In the genomic region with DNA sequence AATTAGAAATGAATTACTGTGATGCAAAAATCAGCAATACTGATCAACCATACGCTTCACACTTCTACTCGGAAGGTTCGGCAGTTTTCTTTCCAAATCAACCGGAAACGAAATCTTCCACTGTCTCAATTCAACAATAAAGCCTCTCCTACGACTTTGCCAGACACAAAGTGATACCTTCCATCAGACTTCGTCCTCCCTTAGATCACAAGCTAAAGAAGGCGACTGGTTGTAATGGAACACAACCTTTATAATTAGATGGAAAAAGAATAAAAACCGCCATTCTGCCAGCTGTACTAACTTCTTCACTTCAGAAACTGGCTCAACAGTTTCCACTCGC, we compare ENCODE assay signal across 8 cellular contexts. TPM values are rescaled to one million over a fixed set of nuclear protein-coding genes. Genes with fewer than 3 reads are reported as not detected.
A peak's percentile ranks its signal among the peaks of the same experiment; 100 is the strongest.
DNase-seq lines count a peak whose midpoint lies in the region; ATAC-seq, FAIRE-seq and TF ChIP-seq lines count a peak whose summit lies in the region.

No MANE protein-coding gene starts in this region.

- peak overlapping the region; percentile 76 for H3K27ac ChIP-seq in GM12878 (ENCODE audit: control insufficient read depth, insufficient read depth)

- peak overlapping the region; percentile 97 for H2AFZ ChIP-seq in GM12878 (ENCODE audit: control insufficient read depth, low read depth, low read length)

- TF ChIP-seq CTCF in GM12878 (IDR thresholded peaks at IDR 0.05 in 2 of 3, conservative IDR thresholded peaks at IDR 0.05 in 1 of 3; ENCODE audit: control insufficient read depth in 2 of 3, extremely low read depth in 1 of 3, insufficient read depth in 1 of 3, low read depth in 3 of 3, low read length in 3 of 3), result no peak

- WGBS in GM12878 (ENCODE audit: insufficient coverage, insufficient replicate concordance, low lambda C conversion rate, missing lambda C conversion rate), result 0% methylated on average over 10 of the region's 10 CpGs

- H3K9ac ChIP-seq in GM12878 (ENCODE audit: control insufficient read depth, insufficient read depth, low read length), result peak overlapping the region; percentile 88

- CTCF ChIA-PET in GM12878 (lab: Yijun Ruan, JAX), result interaction anchor here (0.5 to 3.7 kb wide), 26 partner anchors 10 to 699 kb away, joined by 3 to 26 read pairs (median 3); partner anchors contain the start of genes ABCC5 and EEF1AKMT4

- POLR2A ChIA-PET in GM12878 (lab: Charles Lee), result interaction anchor here (1.4 kb wide), 1 partner anchor 324 kb away, joined by 3 read pairs; no protein-coding TSS in a partner anchor

- no TSS peak for BruUV-seq in GM12878 (replicated peaks; lab: Mats Ljungman, UMichigan)

- peaks cover 14% of the 10 kb centered on the region for H3K36me3 Mint-ChIP-seq in stimulated activated naive CD8-positive, alpha-beta T cell treated with anti-CD3 and anti-CD28 coated beads, Interleukin-15, Interleukin-2, amounts not matched to agents 100 ng/mL and 50 ng/mL, for 24 hours (ENCODE audit: low read depth)
- H3K36me3 Mint-ChIP-seq in memory B cell, result peaks cover 1% of the 10 kb centered on the region

- peak overlapping the region; percentile 94 for H3K4me3 ChIP-seq in GM12878

- RAD21 ChIA-PET in GM12878 (lab: Charles Lee; ENCODE audit: unreplicated experiment), result interaction anchor here (0.5 to 2.2 kb wide), 17 partner anchors 11 to 796 kb away, joined by 3 to 19 read pairs (median 4); partner anchors contain the start of genes ABCC5 and EEF1AKMT4

- H3K79me2 ChIP-seq in GM12878 (ENCODE audit: control insufficient read depth, insufficient read depth, low read length), result peaks cover 44% of the 10 kb centered on the region

- TF ChIP-seq RAD21 in GM12878 (IDR thresholded peaks at IDR 0.05; ENCODE audit: insufficient read depth, low read depth, low read length), result no peak

- peak overlapping the region; percentile 94 for H3K4me3 Mint-ChIP-seq in stimulated activated naive CD8-positive, alpha-beta T cell treated with anti-CD3 and anti-CD28 coated beads, Interleukin-15, Interleukin-2, amounts not matched to agents 100 ng/mL and 50 ng/mL, for 24 hours
- H3K4me3 Mint-ChIP-seq in memory B cell, result peak overlapping the region; percentile 100

- intact Hi-C loops in GM12878 (cut with micrococcal nuclease; ENCODE audit: unreplicated experiment), result loop anchor here (1.0 kb wide), 2 partner anchors 364 to 415 kb away; partner anchors contain the start of gene ALG3

- no peaks in the 10 kb centered on the region for H3K9me3 ChIP-seq in GM12878 (replicated peaks; ENCODE audit: control insufficient read depth, insufficient read depth, low read length)

- FAIRE-seq in GM12878 (lab: Jason Lieb, UNC), result no peak

- TF ChIP-seq EP300 in GM12878 (IDR thresholded peaks at IDR 0.05; ENCODE audit: borderline replicate concordance in 1 of 2, control insufficient read depth in 1 of 2, low read depth in 2 of 2, low read length in 2 of 2), result no peak

- peaks cover 35% of the 10 kb centered on the region for H3K4me1 Mint-ChIP-seq in stimulated activated naive CD8-positive, alpha-beta T cell treated with anti-CD3 and anti-CD28 coated beads, Interleukin-15, Interleukin-2, amounts not matched to agents 100 ng/mL and 50 ng/mL, for 24 hours (ENCODE audit: low read depth)
- peaks cover 29% of the 10 kb centered on the region for H3K4me1 Mint-ChIP-seq in memory B cell

- no peaks in the 10 kb centered on the region for H3K27me3 ChIP-seq in GM12878 (replicated peaks in 1 of 2; ENCODE audit: control insufficient read depth in 2 of 2, insufficient read depth in 2 of 2, low read length in 1 of 2)

- in situ Hi-C loops in GM12878 (cut with MboI), result no loop called here

- H3K4me2 ChIP-seq in GM12878 (ENCODE audit: control insufficient read depth, insufficient read depth), result peak overlapping the region; percentile 98

- peaks cover 0 to 6% of the 10 kb centered on the region in 2 experiments; a peak in 2 of 4 replicates for H3K36me3 ChIP-seq in GM12878 (ENCODE audit: control insufficient read depth in 2 of 2, insufficient read depth in 2 of 2, low read length in 1 of 2)

- H3K9me3 Mint-ChIP-seq in stimulated activated naive CD8-positive, alpha-beta T cell treated with anti-CD3 and anti-CD28 coated beads, Interleukin-15, Interleukin-2, amounts not matched to agents 100 ng/mL and 50 ng/mL, for 24 hours, result no peaks in the 10 kb centered on the region
- H3K9me3 Mint-ChIP-seq in memory B cell, result no peaks in the 10 kb centered on the region

- no peak for DNase-seq in stimulated activated naive CD8-positive, alpha-beta T cell treated with anti-CD3 and anti-CD28 coated beads, Interleukin-15, Interleukin-2, amounts not matched to agents 100 U/mL and 50 U/mL, for 24 hours
- no peak for DNase-seq in GM12878 (ENCODE audit: low read depth, low spot score)
- no peak for DNase-seq in memory B cell (ENCODE audit: low spot score in 2 of 2)
- DNase-seq in activated CD4-positive, alpha-beta T cell treated with anti-CD3 and anti-CD28 coated beads, Interleukin-2, amount 50 U/mL, for 4 hours, result no peak
- DNase-seq in foreskin melanocyte, result no peak

- no peak for TF ChIP-seq POLR2A in GM12878 (IDR thresholded peaks at IDR 0.05; ENCODE audit: low read depth, low read length)

- H3K4me1 ChIP-seq in GM12878 (ENCODE audit: control insufficient read depth, insufficient read depth, low read length), result peaks cover 4% of the 10 kb centered on the region

- no peak for ATAC-seq in stimulated activated naive CD8-positive, alpha-beta T cell treated with anti-CD3 and anti-CD28 coated beads, Interleukin-15, Interleukin-2, amounts not matched to agents 100 U/mL and 50 U/mL, for 24 hours
- ATAC-seq in GM12878, result peak; percentile 2
- no peak for ATAC-seq in memory B cell (ENCODE audit: low read depth)
- no peak for ATAC-seq in GM21737 (IDR thresholded peaks at IDR 0.05; ENCODE audit: unreplicated experiment)
- no peak for ATAC-seq in HG02610 (IDR thresholded peaks at IDR 0.05; ENCODE audit: unreplicated experiment)

- H3K27ac Mint-ChIP-seq in stimulated activated naive CD8-positive, alpha-beta T cell treated with anti-CD3 and anti-CD28 coated beads, Interleukin-15, Interleukin-2, amounts not matched to agents 100 ng/mL and 50 ng/mL, for 24 hours, result peak overlapping the region; percentile 92
- peak overlapping the region; percentile 94 for H3K27ac Mint-ChIP-seq in memory B cell

- SMC1A ChIA-PET in GM12878 (lab: Charles Lee; ENCODE audit: uncharacterized antibody, unreplicated experiment), result interaction anchor here (0.8 to 2.3 kb wide), 12 partner anchors 9 to 699 kb away, joined by 3 to 9 read pairs (median 4); no protein-coding TSS in a partner anchor

- no peaks in the 10 kb centered on the region for H3K27me3 Mint-ChIP-seq in stimulated activated naive CD8-positive, alpha-beta T cell treated with anti-CD3 and anti-CD28 coated beads, Interleukin-15, Interleukin-2, amounts not matched to agents 100 ng/mL and 50 ng/mL, for 24 hours
- peaks cover 2% of the 10 kb centered on the region for H3K27me3 Mint-ChIP-seq in memory B cell

- H4K20me1 ChIP-seq in GM12878 (ENCODE audit: control insufficient read depth, insufficient read depth), result no peaks in the 10 kb centered on the region; the same call in none of the 2 replicates

TF ChIP-seq in GM12878, 131 proteins besides CTCF, POLR2A, EP300 and RAD21 (continues in another document):
- no peak for TF ChIP-seq SREBF2 (IDR thresholded peaks at IDR 0.05; ENCODE audit: low read length)

RNA-seq across cellular contexts. Expression of gene PARL, which starts 0.6 kb away (rescaled TPM):
- 36.8 and 38.1 TPM in 2 replicates for total RNA-seq in GM12878 (2013; cell fraction: nucleolus; rRNA removed)
- total RNA-seq in GM12878 (2014; rRNA removed), result 56.4 and 58.5 TPM in 2 replicates
- total RNA-seq in GM12878 (2014; rRNA removed; fragmentation: Illumina TruSeq; extraction: Trizol), result 55.3 and 56.8 TPM in 2 replicates
- 74.1 and 80.2 TPM in 2 replicates for total RNA-seq in GM12878 (2021)
- polyA plus RNA-seq in GM12878 (2011; ENCODE audit: low read depth), result 44.9 TPM
- polyA plus RNA-seq in GM12878 (2011; rRNA removed), result 75.4 and 78.6 TPM in 2 replicates
- 47.4 and 60.1 TPM in 2 replicates for polyA plus RNA-seq in GM12878 (2011; cell fraction: cytosol; rRNA removed)
- 24.1 and 24.3 TPM in 2 replicates for polyA plus RNA-seq in GM12878 (2011; cell fraction: nucleus; rRNA removed)
- polyA plus RNA-seq in GM12878 (2012), result 44.5 and 50.7 TPM in 2 replicates
- 58.6 and 70.7 TPM in 2 replicates for polyA plus RNA-seq in GM12878 (2014; fragmentation: Illumina TruSeq; extraction: Trizol)
- 10 to 100 TPM; 49.7 to 83.0 TPM for polyA plus RNA-seq in GM12878 (2014; fragmentation: Nextera tagmentation; extraction: Ambion mirVana)
- 75.0 and 75.9 TPM in 2 replicates for polyA plus RNA-seq in GM12878 (2014; rRNA removed)
- 100 to 1,000 TPM; 100 to 113 TPM for polyA plus RNA-seq in GM12878 (2016; fragmentation: Nextera tagmentation; extraction: Ambion mirVana)
- 30.2 and 33.6 TPM in 2 replicates for polyA minus RNA-seq in GM12878 (2011; rRNA and poly(A)+ RNA removed)
- polyA minus RNA-seq in GM12878 (2011; cell fraction: cytosol; rRNA and poly(A)+ RNA removed), result 15.9 and 16.4 TPM in 2 replicates
- polyA minus RNA-seq in GM12878 (2011; cell fraction: nucleus; rRNA and poly(A)+ RNA removed), result 7.5 and 11.4 TPM in 2 replicates

RNA-seq across cellular contexts. Expression of gene MAP6D1, which starts 58.7 kb away (rescaled TPM):
- not detected in 2 replicates for total RNA-seq in GM12878 (2013; cell fraction: nucleolus; rRNA removed)
- total RNA-seq in GM12878 (2014; rRNA removed) (1.3 and 2.2 TPM in 2 replicates), GM12878 (2014; rRNA removed; fragmentation: Illumina TruSeq; extraction: Trizol) (0.54 TPM in 1 of 2 replicates, not detected in the other), GM12878 (2021) (1.5 and 2.1 TPM in 2 replicates)
- 0.34 TPM for polyA plus RNA-seq in GM12878 (2011; ENCODE audit: low read depth)
- polyA plus RNA-seq in GM12878 (2011; rRNA removed) (0.32 TPM in 1 of 2 replicates, not detected in the other), GM12878 (2014; fragmentation: Illumina TruSeq; extraction: Trizol) (0.50 and 0.89 TPM in 2 replicates), GM12878 (2014; fragmentation: Nextera tagmentation; extraction: Ambion mirVana) (not detected), GM12878 (2014; rRNA removed) (0.93 and 1.2 TPM in 2 replicates), GM12878 (2016; fragmentation: Nextera tagmentation; extraction: Ambion mirVana) (1 to 10 TPM in 1 of 2 experiments, under 1 TPM in 1; 0.84 to 1.3 TPM)
- polyA plus RNA-seq in GM12878 (2011; cell fraction: cytosol; rRNA removed), result 0.27 and 0.38 TPM in 2 replicates
- 0.43 and 0.92 TPM in 2 replicates for polyA plus RNA-seq in GM12878 (2011; cell fraction: nucleus; rRNA removed)
- polyA plus RNA-seq in GM12878 (2012), result 0.18 TPM in 1 of 2 replicates, not detected in the other
- not detected in 2 replicates for polyA minus RNA-seq in GM12878 (2011; rRNA and poly(A)+ RNA removed)
- polyA minus RNA-seq in GM12878 (2011; cell fraction: cytosol; rRNA and poly(A)+ RNA removed), result not detected in 2 replicates
- polyA minus RNA-seq in GM12878 (2011; cell fraction: nucleus; rRNA and poly(A)+ RNA removed), result 1.1 TPM in 1 of 2 replicates, not detected in the other
